ENCODE assay signal across 35 cellular contexts in genomic region chrX:38999099-38999498, GRCh38.
"Had no signal": no experiment of that assay in that cellular context is flagged by ENCODE, and none has a peak within 500 bp of the region (broad histone marks: within the 10 kb centered on the region; RNA-seq: fewer than 3 reads in every experiment).

No MANE protein-coding gene starts in this region.

- H3K27me3 ChIP-seq: body of pancreas, brain microvascular endothelial cell had no signal

- H3K36me3 Mint-ChIP-seq: activated CD4-positive, alpha-beta memory T cell treated with anti-CD3 and anti-CD28 coated beads for 36 hours; activated naive CD4-positive, alpha-beta T cell treated with anti-CD3 and anti-CD28 coated beads, Interleukin-2, amount 50 U/mL, for 72 hours; activated naive CD8-positive, alpha-beta T cell treated with anti-CD3 and anti-CD28 coated beads for 36 hours had no signal

- H3K4me3 ChIP-seq: adrenal gland, body of pancreas, breast epithelium had no signal

- ATAC-seq: activated CD8-positive, alpha-beta T cell treated with anti-CD3 and anti-CD28 coated beads for 36 hours; activated naive CD4-positive, alpha-beta T cell treated with anti-CD3 and anti-CD28 coated beads, Interleukin-2, amount 50 U/mL, for 72 hours; activated T-cell treated with anti-CD3 and anti-CD28 coated beads, Interleukin-2, amount 50 U/mL, for 4 hours; activated T-cell treated with anti-CD3 and anti-CD28 coated beads, Interleukin-2, amount 50 U/mL, for 72 hours; activated T-helper 17 cell treated with anti-CD3 and anti-CD28 coated beads, Interleukin-2, amount 50 U/mL, for 72 hours; body of pancreas had no signal

- DNase-seq: activated B cell treated with CpG ODN at 0.5 μM for 24 hours; activated CD4-positive, alpha-beta memory T cell treated with anti-CD3 and anti-CD28 coated beads for 36 hours; activated CD4-positive, alpha-beta T cell treated with anti-CD3 and anti-CD28 coated beads for 4 hours; activated CD4-positive, alpha-beta T cell treated with anti-CD3 and anti-CD28 coated beads, Interleukin-2, amount 10 ng/mL, durations not matched to agents 24 days and 14 days; activated CD4-positive, alpha-beta T cell treated with anti-CD3 and anti-CD28 coated beads, Interleukin-2, amount 50 U/mL, for 1 hour; activated CD4-positive, alpha-beta T cell treated with anti-CD3 and anti-CD28 coated beads, Interleukin-2, amount 50 U/mL, for 4 hours; activated CD4-positive, CD25-positive, alpha-beta regulatory T cell treated with anti-CD3 and anti-CD28 coated beads, Interleukin-2, amount 50 U/mL, for 72 hours; activated CD8-positive, alpha-beta memory T cell treated with anti-CD3 and anti-CD28 coated beads, Interleukin-2, amount 50 U/mL, for 4 hours; activated CD8-positive, alpha-beta T cell treated with anti-CD3 and anti-CD28 coated beads for 36 hours; activated effector memory CD4-positive, alpha-beta T cell treated with anti-CD3 and anti-CD28 coated beads, Interleukin-2, amount 50 U/mL, for 16 hours; activated gamma-delta T cell treated with Interleukin-2 at 50 U/mL for 16 hours; activated naive CD4-positive, alpha-beta T cell; activated naive CD4-positive, alpha-beta T cell treated with anti-CD3 and anti-CD28 coated beads for 36 hours; activated naive CD4-positive, alpha-beta T cell treated with anti-CD3 and anti-CD28 coated beads, Interleukin-2, amount 50 U/mL, for 16 hours; activated naive CD8-positive, alpha-beta T cell treated with anti-CD3 and anti-CD28 coated beads for 36 hours; activated T-cell treated with anti-CD3 and anti-CD28 coated beads for 4 hours; activated T-cell treated with anti-CD3 and anti-CD28 coated beads, Interleukin-2, amount 50 U/mL, for 1 hour; activated T-cell treated with anti-CD3 and anti-CD28 coated beads, Interleukin-2, amount 50 U/mL, for 4 hours; activated T-cell treated with anti-CD3 and anti-CD28 coated beads, Interleukin-2, amount 50 U/mL, for 72 hours; adrenal gland; amniotic stem cell; aorta; body of pancreas; brain microvascular endothelial cell; central memory CD4-positive, alpha-beta T cell; T-helper 1 cell; T-helper 2 cell; T-helper 9 cell had no signal

- H3K4me3 Mint-ChIP-seq: activated B cell treated with CpG ODN at 0.5 μM for 24 hours; activated CD4-positive, alpha-beta memory T cell treated with anti-CD3 and anti-CD28 coated beads for 36 hours; activated CD4-positive, alpha-beta T cell treated with anti-CD3 and anti-CD28 coated beads, Interleukin-2, amount 10 ng/mL, durations not matched to agents 24 days and 14 days; activated CD8-positive, alpha-beta T cell treated with anti-CD3 and anti-CD28 coated beads for 36 hours; activated naive CD4-positive, alpha-beta T cell treated with anti-CD3 and anti-CD28 coated beads for 36 hours; activated naive CD8-positive, alpha-beta T cell treated with anti-CD3 and anti-CD28 coated beads for 36 hours; activated T-cell treated with anti-CD3 and anti-CD28 coated beads, Interleukin-2, amount 50 U/mL, for 4 hours; activated T-cell treated with anti-CD3 and anti-CD28 coated beads, Interleukin-2, amount 50 U/mL, for 72 hours; activated T-helper 1 cell treated with anti-CD3 and anti-CD28 coated beads, Interleukin-12 subunit alpha, Interleukin-12 subunit beta, Interleukin-2, Interleukin-4 antibody, amounts not matched to agents 30 ng/mL and 10 ng/mL and 1 ng/mL, durations not matched to agents 14 hours and 24 hours and 36 hours; activated T-helper 17 cell treated with anti-CD3 and anti-CD28 coated beads, Interleukin-2, amount 50 U/mL, for 72 hours; T-helper 1 cell treated with Interleukin-12 subunit alpha and Interleukin-12 subunit beta and Interleukin-4 antibody, amounts not matched to agents 30 μg/mL and 1 μg/mL, for 36 hours; T-helper 2 cell treated with Interferon-gamma antibody and Interleukin-4, amounts not matched to agents 5 μg/mL and 100 μg/mL, for 36 hours had no signal

- H3K27ac Mint-ChIP-seq: activated B cell treated with CpG ODN at 0.5 μM for 24 hours; activated CD4-positive, alpha-beta memory T cell treated with anti-CD3 and anti-CD28 coated beads for 36 hours; activated CD4-positive, alpha-beta T cell treated with anti-CD3 and anti-CD28 coated beads, Interleukin-2, amount 10 ng/mL, durations not matched to agents 24 days and 14 days; activated CD8-positive, alpha-beta T cell treated with anti-CD3 and anti-CD28 coated beads for 36 hours; activated naive CD4-positive, alpha-beta T cell treated with anti-CD3 and anti-CD28 coated beads for 36 hours; activated naive CD4-positive, alpha-beta T cell treated with anti-CD3 and anti-CD28 coated beads, Interleukin-2, amount 50 U/mL, for 72 hours; activated naive CD8-positive, alpha-beta T cell treated with anti-CD3 and anti-CD28 coated beads for 36 hours; activated T-cell treated with anti-CD3 and anti-CD28 coated beads, Interleukin-2, amount 50 U/mL, for 72 hours; activated T-helper 1 cell treated with anti-CD3 and anti-CD28 coated beads, Interleukin-12 subunit alpha, Interleukin-12 subunit beta, Interleukin-2, Interleukin-4 antibody, amounts not matched to agents 30 ng/mL and 10 ng/mL and 1 ng/mL, durations not matched to agents 14 hours and 24 hours and 36 hours; activated T-helper 17 cell treated with anti-CD3 and anti-CD28 coated beads, Interleukin-2, amount 50 U/mL, for 72 hours; T-helper 1 cell treated with Interleukin-12 subunit alpha and Interleukin-12 subunit beta and Interleukin-4 antibody, amounts not matched to agents 30 μg/mL and 1 μg/mL, for 36 hours; T-helper 2 cell treated with Interferon-gamma antibody and Interleukin-4, amounts not matched to agents 5 μg/mL and 100 μg/mL, for 36 hours had no signal

- H3K4me1 Mint-ChIP-seq: activated B cell treated with CpG ODN at 0.5 μM for 24 hours; activated CD4-positive, alpha-beta T cell treated with anti-CD3 and anti-CD28 coated beads, Interleukin-2, amount 10 ng/mL, durations not matched to agents 24 days and 14 days; activated naive CD8-positive, alpha-beta T cell treated with anti-CD3 and anti-CD28 coated beads for 36 hours; activated T-helper 17 cell treated with anti-CD3 and anti-CD28 coated beads, Interleukin-2, amount 50 U/mL, for 72 hours had no signal

- H3K4me1 ChIP-seq: adrenal gland, breast epithelium had no signal

- H3K9me3 ChIP-seq: adrenal gland, body of pancreas, breast epithelium had no signal

- H3K36me3 ChIP-seq: adrenal gland, brain microvascular endothelial cell, breast epithelium had no signal

- H3K27me3 Mint-ChIP-seq: activated B cell treated with CpG ODN at 0.5 μM for 24 hours; activated CD4-positive, alpha-beta memory T cell treated with anti-CD3 and anti-CD28 coated beads for 36 hours; activated CD4-positive, alpha-beta T cell treated with anti-CD3 and anti-CD28 coated beads, Interleukin-2, amount 10 ng/mL, durations not matched to agents 24 days and 14 days; activated CD8-positive, alpha-beta T cell treated with anti-CD3 and anti-CD28 coated beads for 36 hours; activated naive CD8-positive, alpha-beta T cell treated with anti-CD3 and anti-CD28 coated beads for 36 hours; activated T-helper 17 cell treated with anti-CD3 and anti-CD28 coated beads, Interleukin-2, amount 50 U/mL, for 72 hours had no signal

- H3K9me3 Mint-ChIP-seq: activated B cell treated with CpG ODN at 0.5 μM for 24 hours; activated CD4-positive, alpha-beta memory T cell treated with anti-CD3 and anti-CD28 coated beads for 36 hours; activated CD4-positive, alpha-beta T cell treated with anti-CD3 and anti-CD28 coated beads, Interleukin-2, amount 10 ng/mL, durations not matched to agents 24 days and 14 days; activated CD8-positive, alpha-beta T cell treated with anti-CD3 and anti-CD28 coated beads for 36 hours; activated naive CD4-positive, alpha-beta T cell treated with anti-CD3 and anti-CD28 coated beads for 36 hours; activated naive CD8-positive, alpha-beta T cell treated with anti-CD3 and anti-CD28 coated beads for 36 hours; activated T-cell treated with anti-CD3 and anti-CD28 coated beads, Interleukin-2, amount 50 U/mL, for 4 hours; activated T-helper 1 cell treated with anti-CD3 and anti-CD28 coated beads, Interleukin-12 subunit alpha, Interleukin-12 subunit beta, Interleukin-2, Interleukin-4 antibody, amounts not matched to agents 30 ng/mL and 10 ng/mL and 1 ng/mL, durations not matched to agents 14 hours and 24 hours and 36 hours; activated T-helper 17 cell treated with anti-CD3 and anti-CD28 coated beads, Interleukin-2, amount 50 U/mL, for 72 hours; T-helper 1 cell treated with Interleukin-12 subunit alpha and Interleukin-12 subunit beta and Interleukin-4 antibody, amounts not matched to agents 30 μg/mL and 1 μg/mL, for 36 hours; T-helper 2 cell treated with Interferon-gamma antibody and Interleukin-4, amounts not matched to agents 5 μg/mL and 100 μg/mL, for 36 hours had no signal

- H3K27ac ChIP-seq: adrenal gland, body of pancreas, brain microvascular endothelial cell, breast epithelium, VCaP had no signal
